In the genomic region with DNA sequence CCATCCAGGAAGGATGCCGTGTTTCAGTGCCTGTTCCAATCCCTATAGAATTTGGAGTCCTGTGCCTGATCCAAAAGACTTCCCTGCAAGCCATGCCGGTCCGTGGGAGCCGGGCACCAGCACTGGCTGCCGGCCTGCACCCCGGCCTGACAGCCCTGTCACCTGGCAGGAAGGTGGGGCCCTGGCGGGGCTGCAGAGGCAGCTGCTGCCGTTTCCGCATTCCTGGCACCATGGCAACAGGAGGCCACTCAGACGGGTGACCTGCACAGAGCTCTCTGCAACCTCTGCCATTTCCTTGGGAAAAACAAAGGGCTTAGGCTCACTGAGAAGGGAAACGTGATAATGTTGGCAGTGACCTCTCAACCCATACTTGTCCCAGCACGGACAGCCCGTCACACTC, we compare ENCODE assay signal across 9 cellular contexts.
A peak's percentile ranks its signal among the peaks of the same experiment; 100 is the strongest.
DNase-seq lines count a peak whose midpoint lies in the region; ATAC-seq, FAIRE-seq and TF ChIP-seq lines count a peak whose summit lies in the region.
"Had no signal": no experiment of that assay in that cellular context is flagged by ENCODE, and none has a peak within 500 bp of the region (broad histone marks: within the 10 kb centered on the region; RNA-seq: fewer than 3 reads in every experiment).

No MANE protein-coding gene starts in this region.

- no peaks in the 10 kb centered on the region for H3K36me3 Mint-ChIP-seq in activated naive CD8-positive, alpha-beta T cell treated with anti-CD3 and anti-CD28 coated beads for 36 hours
- no peaks in the 10 kb centered on the region for H3K36me3 Mint-ChIP-seq in T-helper 2 cell treated with Interferon-gamma antibody and Interleukin-4, amounts not matched to agents 5 μg/mL and 100 μg/mL, for 36 hours (ENCODE audit: low read depth)

- BruUV-seq in HepG2 (replicated peaks; lab: Mats Ljungman, UMichigan) = no TSS peak

- H3K4me2 ChIP-seq in HepG2 (ENCODE audit: low read depth, low read length) = peak overlapping the region; percentile 59

- peaks cover 12% of the 10 kb centered on the region for H3K4me1 ChIP-seq in HepG2 (ENCODE audit: insufficient read depth, low read length)
- peaks cover 0 to 35% (median 0%) of the 10 kb centered on the region in 4 donors for H3K4me1 ChIP-seq in tibial nerve

- peaks cover 4% of the 10 kb centered on the region for H3K4me1 Mint-ChIP-seq in activated naive CD8-positive, alpha-beta T cell treated with anti-CD3 and anti-CD28 coated beads for 36 hours
- no peaks in the 10 kb centered on the region for H3K4me1 Mint-ChIP-seq in T-helper 2 cell treated with Interferon-gamma antibody and Interleukin-4, amounts not matched to agents 5 μg/mL and 100 μg/mL, for 36 hours (ENCODE audit: low read depth)

- H3K4me3 Mint-ChIP-seq in activated naive CD8-positive, alpha-beta T cell treated with anti-CD3 and anti-CD28 coated beads for 36 hours = no peak overlapping the region
- no peak overlapping the region for H3K4me3 Mint-ChIP-seq in T-helper 2 cell treated with Interferon-gamma antibody and Interleukin-4, amounts not matched to agents 5 μg/mL and 100 μg/mL, for 36 hours

- no peak overlapping the region for H2AFZ ChIP-seq in HepG2 (ENCODE audit: low read length)

- H3K27ac Mint-ChIP-seq in activated naive CD8-positive, alpha-beta T cell treated with anti-CD3 and anti-CD28 coated beads for 36 hours = no peak overlapping the region
- no peak overlapping the region for H3K27ac Mint-ChIP-seq in T-helper 2 cell treated with Interferon-gamma antibody and Interleukin-4, amounts not matched to agents 5 μg/mL and 100 μg/mL, for 36 hours

- POLR2A ChIA-PET in HepG2 (lab: Yijun Ruan, JAX) = no interaction called here

- DNase-seq in COR-L47 (lab: John Stamatoyannopoulos, UW) (peak; percentile 49), LNCaP clone FGC (ENCODE audit: low read depth) (peak; percentile 25), HepG2 (ENCODE audit: low spot score) (peak; percentile 64), occipital lobe (lab: John Stamatoyannopoulos, UW) (no peak), tibial nerve (ENCODE audit: low spot score in 2 of 2) (no peak)
- peak; percentile 35 for DNase-seq in activated naive CD8-positive, alpha-beta T cell treated with anti-CD3 and anti-CD28 coated beads for 36 hours
- no peak for DNase-seq in T-helper 2 cell treated with Interferon-gamma antibody and Interleukin-4, amounts not matched to agents 5 μg/mL and 100 μg/mL, for 36 hours (ENCODE audit: low spot score)

- CTCF ChIA-PET in HepG2 (lab: Yijun Ruan, JAX; ENCODE audit: low intra/inter-chr PET ratio, low total read pairs) = no interaction called here

- H3K27ac ChIP-seq in HepG2 (ENCODE audit: extremely low read length, insufficient read depth, low read length) (no peak overlapping the region), tibial nerve (peak overlapping the region in 2 of 4 donors; percentile 28 to 79)

- 0% methylated on average over 4 of the region's 13 CpGs for WGBS in HepG2 (ENCODE audit: low lambda C conversion rate)
- 36 to 38% methylated on average over 9 to 12 of the region's 13 CpGs for WGBS in tibial nerve, 2 donors

- H4K20me1 ChIP-seq in HepG2 (ENCODE audit: insufficient read depth, low read length) = no peaks in the 10 kb centered on the region

- in situ Hi-C loops in HepG2 (cut with HindIII; ENCODE audit: extremely low pct_ligation_motif_present, low pct_unique_long_range_greater_than_20kb) = no loop called here

- no peak overlapping the region for H3K9ac ChIP-seq in HepG2 (ENCODE audit: insufficient read depth, low read depth, low read length)

- no peak for FAIRE-seq in HepG2 (lab: Jason Lieb, UNC)

- H3K27me3 Mint-ChIP-seq in activated naive CD8-positive, alpha-beta T cell treated with anti-CD3 and anti-CD28 coated beads for 36 hours = no peaks in the 10 kb centered on the region
- peaks cover 8% of the 10 kb centered on the region for H3K27me3 Mint-ChIP-seq in T-helper 2 cell treated with Interferon-gamma antibody and Interleukin-4, amounts not matched to agents 5 μg/mL and 100 μg/mL, for 36 hours (ENCODE audit: low read depth)

- TF ChIP-seq EP300 in HepG2 (IDR thresholded peaks at IDR 0.05; ENCODE audit: low read depth in 2 of 2, low read length in 2 of 2) = no peak
- no peak for TF ChIP-seq EP300 in HepG2 (CRISPR knock-in tag; IDR thresholded peaks at IDR 0.05; ENCODE audit: borderline replicate concordance)
- TF ChIP-seq EP300 in tibial nerve (IDR thresholded peaks at IDR 0.05) = no peak

- no peaks in the 10 kb centered on the region for H3K9me3 ChIP-seq in HepG2 (ENCODE audit: low read length)
- H3K9me3 ChIP-seq in tibial nerve = no peaks in the 10 kb centered on the region
- H3K9me3 ChIP-seq: ovary had no signal

- ATAC-seq in HepG2 (peak; percentile 96), HG03280 (IDR thresholded peaks at IDR 0.05; ENCODE audit: unreplicated experiment) (no peak)

- intact Hi-C loops in HepG2 (cut with micrococcal nuclease; ENCODE audit: unreplicated experiment) = no loop called here

- H3K27me3 ChIP-seq in HepG2 (ENCODE audit: control insufficient read depth in 1 of 2, insufficient read depth in 2 of 2, low read length in 2 of 2) (peaks cover 2 to 24% of the 10 kb centered on the region in 2 experiments; a peak in 2 of 5 replicates), tibial nerve (no peaks in the 10 kb centered on the region)
- H3K27me3 ChIP-seq: ovary had no signal

- TF ChIP-seq CTCF in LNCaP clone FGC (IDR thresholded peaks at IDR 0.05; ENCODE audit: control insufficient read depth, extremely low read depth, insufficient read depth) (no peak), HepG2 (CRISPR knock-in tag; IDR thresholded peaks at IDR 0.05) (0 out of 2 replicates have a peak, but pooled peaks have one; percentile 12), tibial nerve (IDR thresholded peaks at IDR 0.05) (no peak)

- no peaks in the 10 kb centered on the region for H3K9me3 Mint-ChIP-seq in activated naive CD8-positive, alpha-beta T cell treated with anti-CD3 and anti-CD28 coated beads for 36 hours
- no peaks in the 10 kb centered on the region for H3K9me3 Mint-ChIP-seq in T-helper 2 cell treated with Interferon-gamma antibody and Interleukin-4, amounts not matched to agents 5 μg/mL and 100 μg/mL, for 36 hours

- TF ChIP-seq POLR2A in HepG2 (IDR thresholded peaks at IDR 0.05; ENCODE audit: insufficient read depth in 1 of 2, low read depth in 2 of 2, low read length in 2 of 2) (no peak), tibial nerve (IDR thresholded peaks at IDR 0.05) (no peak)

- no peak overlapping the region for H3K4me3 ChIP-seq in LNCaP clone FGC (ENCODE audit: low read depth, low read length)
- H3K4me3 ChIP-seq in HepG2 (replicated peaks in 1 of 3; ENCODE audit: insufficient read depth in 1 of 3, low read depth in 2 of 3, low read length in 3 of 3) = no peak overlapping the region; a peak in 1 of 6 replicates
- no peak overlapping the region for H3K4me3 ChIP-seq in tibial nerve
- H3K4me3 ChIP-seq: ovary had no signal

- H3K36me3 ChIP-seq in HepG2 (replicated peaks in 1 of 2; ENCODE audit: control insufficient read depth in 1 of 2, insufficient read depth in 2 of 2, low read length in 2 of 2) (no peaks in the 10 kb centered on the region), tibial nerve (no peaks in the 10 kb centered on the region)
- H3K36me3 ChIP-seq: ovary had no signal

- TF ChIP-seq RAD21 in HepG2 (CRISPR knock-in tag; IDR thresholded peaks at IDR 0.05) = no peak

- no peaks in the 10 kb centered on the region for H3K79me2 ChIP-seq in HepG2 (ENCODE audit: insufficient read depth, low read length)

TF ChIP-seq in HepG2, 621 proteins besides CTCF, POLR2A, EP300 and RAD21 (continues in another document):
- TF ChIP-seq SOX6 (IDR thresholded peaks at IDR 0.05) (no peak), SOX6 (CRISPR knock-in tag; IDR thresholded peaks at IDR 0.05) (peak; percentile 31), SOX13 (IDR thresholded peaks at IDR 0.05) (no peak), SOX13 (CRISPR knock-in tag; conservative IDR thresholded peaks at IDR 0.05 in 1 of 2, IDR thresholded peaks at IDR 0.05 in 1 of 2) (peak in 1 of 2 experiments; percentile 27; a peak in 1 of 4 replicates), ZSCAN29 (CRISPR knock-in tag; conservative IDR thresholded peaks at IDR 0.05) (no peak), KAT2B (IDR thresholded peaks at IDR 0.05; ENCODE audit: borderline replicate concordance, low read depth, low read length) (no peak), ELF1 (CRISPR knock-in tag; IDR thresholded peaks at IDR 0.05) (peak; percentile 99), RXRA (CRISPR knock-in tag; IDR thresholded peaks at IDR 0.05) (0 out of 2 replicates have a peak, but pooled peaks have one; percentile 33), ASH2L (IDR thresholded peaks at IDR 0.05; ENCODE audit: insufficient read length, low read depth, low read length) (no peak), MEIS2 (CRISPR knock-in tag; IDR thresholded peaks at IDR 0.05) (no peak), ETV5 (CRISPR knock-in tag; IDR thresholded peaks at IDR 0.05; ENCODE audit: borderline replicate concordance) (peak; percentile 43; the same call in 1 of the 2 replicates), KDM2A (CRISPR knock-in tag; IDR thresholded peaks at IDR 0.05; ENCODE audit: borderline replicate concordance, low read depth) (0 out of 2 replicates have a peak, but pooled peaks have one; percentile 18)

Comparison
In these comparisons a context has a peak if more than half of its experiments do, and no peak if none do; other contexts are left out.
1. DNase-seq: peak in COR-L47 (single experiment), LNCaP clone FGC (single experiment), activated naive CD8-positive, alpha-beta T cell treated with anti-CD3 and anti-CD28 coated beads for 36 hours (single experiment) and HepG2 (single experiment); none in occipital lobe (single experiment), T-helper 2 cell treated with Interferon-gamma antibody and Interleukin-4, amounts not matched to agents 5 μg/mL and 100 μg/mL, for 36 hours (single experiment) and tibial nerve (0 of 2).